27 cellular contexts compared by ENCODE assay signal in genomic region chr16:55853114-55853513, GRCh38. TPM values are rescaled to one million over a fixed set of nuclear protein-coding genes. Genes with fewer than 3 reads are reported as not detected.
A peak's percentile ranks its signal among the peaks of the same experiment; 100 is the strongest.
DNase-seq lines count a peak whose midpoint lies in the region; FAIRE-seq and TF ChIP-seq lines count a peak whose summit lies in the region.
"Had no signal": no experiment of that assay in that cellular context is flagged by ENCODE, and none has a peak within 500 bp of the region (broad histone marks: within the 10 kb centered on the region; RNA-seq: fewer than 3 reads in every experiment).

No MANE protein-coding gene starts in this region.

- TF ChIP-seq CTCF in foreskin fibroblast (IDR thresholded peaks at IDR 0.05; ENCODE audit: low read depth, low read length) = no peak
- no peak for TF ChIP-seq CTCF in right atrium auricular region (IDR thresholded peaks at IDR 0.05)

- DNase-seq in EH (ENCODE audit: low read depth) = peak; percentile 7
- peak; percentile 6 for DNase-seq in LHCN-M2 (ENCODE audit: low read depth)
- peak; percentile 11 for DNase-seq in astrocyte of the hippocampus (ENCODE audit: low read depth, low spot score)
- DNase-seq in foreskin fibroblast = peak; percentile 18 to 55
- DNase-seq in activated naive CD4-positive, alpha-beta T cell treated with anti-CD3 and anti-CD28 coated beads, Interleukin-2, amount 50 U/mL, for 16 hours = no peak
- DNase-seq in urothelium cell line (ENCODE audit: low spot score) = no peak
- no peak for DNase-seq in right atrium auricular region (ENCODE audit: low spot score)
- DNase-seq in HuH-7.5 (ENCODE audit: low spot score) = no peak
- DNase-seq: ACHN; activated CD4-positive, alpha-beta T cell treated with anti-CD3 and anti-CD28 coated beads for 1 hour; activated CD8-positive, alpha-beta T cell treated with anti-CD3 and anti-CD28 coated beads, Interleukin-2, amount 10 ng/mL, durations not matched to agents 7 days and 5 days; DND-41; gastrocnemius medialis; left colon; NCI-H1417 treated with DMSO at 0.1 percent for 48 hours; NCI-H2107; NCI-H446; stimulated activated CD4-positive, alpha-beta T cell treated with anti-CD3 and anti-CD28 coated beads, Interleukin-4, amount 100 ng/mL, for 24 hours; T-helper 2 cell; upper lobe of left lung had no signal

- H3K4me3 ChIP-seq in foreskin fibroblast (ENCODE audit: low read depth in 1 of 2, low read length in 2 of 2) (no peak overlapping the region), right atrium auricular region (no peak overlapping the region)
- H3K4me3 ChIP-seq: ascending aorta, gastrocnemius medialis, hepatocyte, upper lobe of left lung had no signal

- no peaks in the 10 kb centered on the region for H3K36me3 ChIP-seq in right atrium auricular region
- H3K36me3 ChIP-seq: ascending aorta, gastrocnemius medialis, upper lobe of left lung had no signal

- H3K4me1 ChIP-seq in right atrium auricular region = no peaks in the 10 kb centered on the region
- H3K4me1 ChIP-seq: ascending aorta, gastrocnemius medialis, upper lobe of left lung had no signal

- no peak overlapping the region for H3K27ac ChIP-seq in right atrium auricular region
- H3K27ac ChIP-seq: ascending aorta, C4-2B, gastrocnemius medialis, hepatocyte, upper lobe of left lung had no signal

- no peak for FAIRE-seq in urothelium cell line (lab: Jason Lieb, UNC)

- H3K27me3 ChIP-seq in right atrium auricular region = no peaks in the 10 kb centered on the region
- H3K27me3 ChIP-seq: ascending aorta, upper lobe of left lung had no signal

- H3K9me3 ChIP-seq in right atrium auricular region = no peaks in the 10 kb centered on the region
- H3K9me3 ChIP-seq: ascending aorta, gastrocnemius medialis, upper lobe of left lung had no signal

RNA-seq across cellular contexts. Expression of gene CES1, which starts 20.2 kb away (rescaled TPM):
- total RNA-seq in LHCN-M2 (2014; rRNA removed) (not detected in 2 replicates), right atrium auricular region (10 to 100 TPM; 12.1 to 23.8 TPM)
- polyA plus RNA-seq in LHCN-M2 (2012) = not detected
- total RNA-seq: activated CD8-positive, alpha-beta T cell treated with anti-CD3 and anti-CD28 coated beads, Interleukin-2, amount 10 ng/mL, durations not matched to agents 7 days and 5 days; epithelial cell of proximal tubule had no signal

RNA-seq across cellular contexts. Expression of gene CES5A, which starts 22.1 kb away (rescaled TPM):
- not detected in 2 replicates for total RNA-seq in LHCN-M2 (2014; rRNA removed)
- polyA plus RNA-seq in LHCN-M2 (2012) = not detected
- not detected for total RNA-seq in right atrium auricular region
- total RNA-seq: activated CD8-positive, alpha-beta T cell treated with anti-CD3 and anti-CD28 coated beads, Interleukin-2, amount 10 ng/mL, durations not matched to agents 7 days and 5 days; ascending aorta; epithelial cell of proximal tubule; gastrocnemius medialis; hepatocyte; left colon; posterior vena cava; sciatic nerve; upper lobe of left lung had no signal
- polyA plus RNA-seq: hepatocyte, IgD-negative memory B cell had no signal

Comparison
In these comparisons a context has a peak if more than half of its experiments do, and no peak if none do; other contexts are left out.
1. DNase-seq: peak in EH (single experiment), LHCN-M2 (single experiment), astrocyte of the hippocampus (single experiment) and foreskin fibroblast (2 of 2); none in activated naive CD4-positive, alpha-beta T cell treated with anti-CD3 and anti-CD28 coated beads, Interleukin-2, amount 50 U/mL, for 16 hours (single experiment), urothelium cell line (single experiment), right atrium auricular region (single experiment) and HuH-7.5 (single experiment).
2. RNA of gene CES1, which starts 20.2 kb away (total RNA-seq): 12.1 to 23.8 TPM in right atrium auricular region; not detected in LHCN-M2; every median in the first group is over 10 times any median in the second.